In the genomic region with DNA sequence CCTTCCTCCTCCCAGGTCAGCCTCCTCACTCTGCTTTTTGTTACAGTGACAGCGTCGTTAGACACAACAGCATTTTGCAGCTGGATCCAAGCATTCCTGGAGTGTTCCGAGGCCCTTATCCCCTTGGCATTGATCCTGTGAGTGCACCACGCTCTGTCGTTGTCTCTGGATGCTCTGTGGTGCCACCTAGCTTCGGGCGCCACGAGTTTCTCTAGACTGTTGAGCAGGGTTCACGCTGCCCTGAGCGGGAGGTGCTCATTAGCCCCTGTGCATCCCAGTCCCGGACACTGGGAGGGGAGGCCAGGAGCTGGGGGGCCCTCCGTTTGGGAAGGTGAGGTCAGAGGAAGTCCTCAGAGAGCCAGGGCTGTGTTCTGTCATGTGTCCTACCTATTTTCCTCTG, we compare ENCODE assay signal across 15 cellular contexts. TPM values are rescaled to one million over a fixed set of nuclear protein-coding genes. Genes with fewer than 3 reads are reported as not detected.
DNase-seq lines count a peak whose midpoint lies in the region; ATAC-seq and TF ChIP-seq lines count a peak whose summit lies in the region.
"Had no signal": no experiment of that assay in that cellular context is flagged by ENCODE, and none has a peak within 500 bp of the region (broad histone marks: within the 10 kb centered on the region; RNA-seq: fewer than 3 reads in every experiment).

No MANE protein-coding gene starts in this region.

- H3K4me3 ChIP-seq in fibroblast of mammary gland (ENCODE audit: control insufficient read depth, low read depth, low read length), result no peak overlapping the region
- H3K4me3 ChIP-seq: lower lobe of right lung, stomach had no signal

- ATAC-seq in GM19328 (IDR thresholded peaks at IDR 0.05; ENCODE audit: unreplicated experiment), result no peak

- TF ChIP-seq CTCF in 22Rv1 (IDR thresholded peaks at IDR 0.05), result peak; percentile 58
- peak; percentile 10 for TF ChIP-seq CTCF in fibroblast of mammary gland (conservative IDR thresholded peaks at IDR 0.05; ENCODE audit: control insufficient read depth, insufficient read depth, low read depth, low read length)

- DNase-seq in D341Med (ENCODE audit: low spot score) (peak; percentile 73), SK-MEL-5 (ENCODE audit: low read depth, low spot score) (peak; percentile 58), fibroblast of mammary gland (ENCODE audit: low read depth) (no peak), COLO668 (lab: John Stamatoyannopoulos, UW; ENCODE audit: unreplicated experiment) (no peak)
- DNase-seq in stimulated activated CD4-positive, alpha-beta T cell treated with anti-CD3 and anti-CD28 coated beads, Interleukin-1b, Interleukin-23, amount 100 ng/mL, for 48 hours, result no peak
- no peak for DNase-seq in stimulated activated CD4-positive, alpha-beta T cell treated with anti-CD3 and anti-CD28 coated beads, Interleukin-2, amount 100 ng/mL, for 48 hours
- DNase-seq: anterior cingulate cortex; CD4-positive, CD25-positive, alpha-beta regulatory T cell; effector memory CD4-positive, alpha-beta T cell; lower lobe of right lung; NCI-H2081; stimulated activated CD4-positive, alpha-beta T cell treated with anti-CD3 and anti-CD28 coated beads, Interleukin-2, amount 100 ng/mL, for 24 hours; stomach had no signal

- H3K27ac ChIP-seq in 22Rv1, result no peak overlapping the region
- H3K27ac ChIP-seq: lower lobe of right lung, stomach had no signal

- in situ Hi-C loops in SK-MEL-5 (cut with HindIII; ENCODE audit: low pct_unique_long_range_greater_than_20kb, low sequenced_read_pairs), result no loop called here

RNA-seq across cellular contexts. Expression of a gene that starts 17.3 kb away (rescaled TPM):
- 3.4 and 3.9 TPM in 2 replicates for total RNA-seq in SK-MEL-5 (2014; rRNA removed; shearing (Covaris generic))
- polyA plus RNA-seq in SK-MEL-5 (2015; cell fraction: cytosol; rRNA removed), result 4.8 and 5.6 TPM in 2 replicates
- polyA plus RNA-seq in SK-MEL-5 (2015; cell fraction: nucleus; rRNA removed), result 9.0 and 9.2 TPM in 2 replicates

RNA-seq across cellular contexts. Expression of a gene that starts 32.7 kb away (rescaled TPM):
- 49.0 and 63.2 TPM in 2 replicates for total RNA-seq in SK-MEL-5 (2014; rRNA removed; shearing (Covaris generic))
- polyA plus RNA-seq in SK-MEL-5 (2015; cell fraction: cytosol; rRNA removed), result 21.7 and 25.8 TPM in 2 replicates
- polyA plus RNA-seq in SK-MEL-5 (2015; cell fraction: nucleus; rRNA removed), result 51.4 and 53.7 TPM in 2 replicates

Comparison
In these comparisons a context has a peak if more than half of its experiments do, and no peak if none do; other contexts are left out.
1. DNase-seq: peak in D341Med (single experiment) and SK-MEL-5 (single experiment); none in fibroblast of mammary gland (single experiment), COLO668 (single experiment), stimulated activated CD4-positive, alpha-beta T cell treated with anti-CD3 and anti-CD28 coated beads, Interleukin-1b, Interleukin-23, amount 100 ng/mL, for 48 hours (single experiment) and stimulated activated CD4-positive, alpha-beta T cell treated with anti-CD3 and anti-CD28 coated beads, Interleukin-2, amount 100 ng/mL, for 48 hours (0 of 2).